ENCODE assay signal across 13 cellular contexts in genomic region chr9:71685988-71686387, GRCh38.
DNase-seq lines count a peak whose midpoint lies in the region; ATAC-seq and TF ChIP-seq lines count a peak whose summit lies in the region.
"Had no signal": no experiment of that assay in that cellular context is flagged by ENCODE, and none has a peak within 500 bp of the region (broad histone marks: within the 10 kb centered on the region; RNA-seq: fewer than 3 reads in every experiment).

No MANE protein-coding gene starts in this region.

- no peaks in the 10 kb centered on the region for H3K9me2 ChIP-seq in PC-3 (replicated peaks; ENCODE audit: low read length)

- DNase-seq in activated T-cell treated with anti-CD3 and anti-CD28 coated beads, Interleukin-2, amount 50 U/mL, for 72 hours: no peak
- no peak for DNase-seq in activated T-cell treated with anti-CD3 and anti-CD28 coated beads, Interleukin-2, amount 50 U/mL, for 48 hours
- DNase-seq in PC-3: no peak
- no peak for DNase-seq in central memory CD8-positive, alpha-beta T cell (ENCODE audit: low spot score in 2 of 2)
- no peak for DNase-seq in spleen
- DNase-seq in type B pancreatic cell (ENCODE audit: extremely low spot score, unreplicated experiment): no peak
- no peak for DNase-seq in hypothalamus (lab: John Stamatoyannopoulos, UW)
- DNase-seq: NCI-H187 treated with DMSO at 0.1 percent for 48 hours, NCI-H526, thyroid gland had no signal

- no peaks in the 10 kb centered on the region for H4K20me1 ChIP-seq in PC-3 (ENCODE audit: low read length)

- CTCF ChIA-PET in PC-3 (lab: Charles Lee): no interaction called here

- H3K9ac ChIP-seq in PC-3 (ENCODE audit: low read length): no peak overlapping the region

- TF ChIP-seq CTCF in PC-3 (conservative IDR thresholded peaks at IDR 0.05; ENCODE audit: low read depth, low read length) (no peak), spleen (IDR thresholded peaks at IDR 0.05 in 8 of 11, conservative IDR thresholded peaks at IDR 0.05 in 3 of 11) (no peak), type B pancreatic cell (conservative IDR thresholded peaks at IDR 0.05) (no peak)

- POLR2A ChIA-PET in PC-3 (lab: Charles Lee; ENCODE audit: unreplicated experiment): interaction anchor here (0.6 to 1.1 kb wide), 2 partner anchors 39 to 225 kb away, joined by 4 to 6 read pairs; partner anchors contain the start of genes ABHD17B and C9orf85

- H3K27ac Mint-ChIP-seq in activated T-cell treated with anti-CD3 and anti-CD28 coated beads, Interleukin-2, amount 50 U/mL, for 72 hours: peak overlapping the region; percentile 36
- H3K27ac Mint-ChIP-seq in central memory CD8-positive, alpha-beta T cell (ENCODE audit: low read depth): no peak overlapping the region
- no peak overlapping the region for H3K27ac Mint-ChIP-seq in type B pancreatic cell
- H3K27ac Mint-ChIP-seq: WTC11 had no signal

- H2AFZ ChIP-seq in PC-3 (ENCODE audit: low read length): no peak overlapping the region

- intact Hi-C loops in PC-3 (cut with micrococcal nuclease) (loop anchor here (1.0 to 2.0 kb wide), 2 partner anchors 60 to 83 kb away; partner anchors contain the start of gene CEMIP2), spleen (cut with DNase I; ENCODE audit: low total_unique reads) (no loop called here)

- no peak for TF ChIP-seq POLR2A in spleen (IDR thresholded peaks at IDR 0.05)

- H3K27me3 ChIP-seq in PC-3 (ENCODE audit: low read length): no peaks in the 10 kb centered on the region
- H3K27me3 ChIP-seq in spleen (replicated peaks in 1 of 7): no peaks in the 10 kb centered on the region
- H3K27me3 ChIP-seq: thyroid gland had no signal

- H3K79me2 ChIP-seq in PC-3 (ENCODE audit: low read length): no peaks in the 10 kb centered on the region

- peaks cover 6 to 37% of the 10 kb centered on the region in 2 donors for H3K36me3 Mint-ChIP-seq in activated T-cell treated with anti-CD3 and anti-CD28 coated beads, Interleukin-2, amount 50 U/mL, for 72 hours (ENCODE audit: insufficient read depth in 2 of 2)
- peaks cover 23% of the 10 kb centered on the region for H3K36me3 Mint-ChIP-seq in central memory CD8-positive, alpha-beta T cell (ENCODE audit: insufficient read depth)
- peaks cover 23% of the 10 kb centered on the region for H3K36me3 Mint-ChIP-seq in type B pancreatic cell

- no peak overlapping the region for H3K4me2 ChIP-seq in PC-3 (ENCODE audit: low read length)

- H3K27me3 Mint-ChIP-seq in activated T-cell treated with anti-CD3 and anti-CD28 coated beads, Interleukin-2, amount 50 U/mL, for 72 hours (ENCODE audit: low read depth): no peaks in the 10 kb centered on the region
- H3K27me3 Mint-ChIP-seq in central memory CD8-positive, alpha-beta T cell: no peaks in the 10 kb centered on the region
- no peaks in the 10 kb centered on the region for H3K27me3 Mint-ChIP-seq in type B pancreatic cell

- 88 to 92% (median 90%) methylated on average over 7 of the region's 7 CpGs for WGBS in spleen, 5 donors

- ATAC-seq in activated T-cell treated with anti-CD3 and anti-CD28 coated beads, Interleukin-2, amount 50 U/mL, for 72 hours (replicated peaks in 1 of 2): no peak
- ATAC-seq in PC-3 (no peak), GM21390 (IDR thresholded peaks at IDR 0.05; ENCODE audit: unreplicated experiment) (no peak)
- ATAC-seq in central memory CD8-positive, alpha-beta T cell (replicated peaks; ENCODE audit: extremely low read depth, poor library complexity, severe bottlenecking): no peak
- ATAC-seq: WTC11 had no signal

- peaks cover 52% of the 10 kb centered on the region for H3K4me1 Mint-ChIP-seq in activated T-cell treated with anti-CD3 and anti-CD28 coated beads, Interleukin-2, amount 50 U/mL, for 72 hours (ENCODE audit: low read depth)
- H3K4me1 Mint-ChIP-seq in central memory CD8-positive, alpha-beta T cell: peaks cover 30% of the 10 kb centered on the region
- peaks cover 25% of the 10 kb centered on the region for H3K4me1 Mint-ChIP-seq in type B pancreatic cell (ENCODE audit: unreplicated experiment)

- peak overlapping the region; percentile 4 to 76 for H3K4me3 Mint-ChIP-seq in activated T-cell treated with anti-CD3 and anti-CD28 coated beads, Interleukin-2, amount 50 U/mL, for 72 hours
- H3K4me3 Mint-ChIP-seq in central memory CD8-positive, alpha-beta T cell: peak overlapping the region; percentile 54
- no peak overlapping the region for H3K4me3 Mint-ChIP-seq in type B pancreatic cell
- H3K4me3 Mint-ChIP-seq: WTC11 had no signal

- H3K4me1 ChIP-seq in PC-3 (ENCODE audit: insufficient read depth, low read length): peaks cover 52% of the 10 kb centered on the region
- H3K4me1 ChIP-seq in spleen: peaks cover 12 to 60% (median 33%) of the 10 kb centered on the region in 6 donors

- no peaks in the 10 kb centered on the region for H3K9me3 ChIP-seq in PC-3 (ENCODE audit: low read length)
- no peaks in the 10 kb centered on the region for H3K9me3 ChIP-seq in spleen
- H3K9me3 ChIP-seq: mucosa of descending colon, thyroid gland had no signal

- H3K4me3 ChIP-seq in PC-3 (ENCODE audit: low read length) (no peak overlapping the region), spleen (no peak overlapping the region)
- H3K4me3 ChIP-seq: mucosa of descending colon, thyroid gland had no signal

- TSS peak; percentile 64 for BruUV-seq in PC-3 (replicated peaks; lab: Mats Ljungman, UMichigan)

- H3K9me3 Mint-ChIP-seq in activated T-cell treated with anti-CD3 and anti-CD28 coated beads, Interleukin-2, amount 50 U/mL, for 72 hours: no peaks in the 10 kb centered on the region
- H3K9me3 Mint-ChIP-seq in central memory CD8-positive, alpha-beta T cell: no peaks in the 10 kb centered on the region
- H3K9me3 Mint-ChIP-seq in type B pancreatic cell: no peaks in the 10 kb centered on the region
- H3K9me3 Mint-ChIP-seq: WTC11 had no signal

- H3F3A ChIP-seq in PC-3 (ENCODE audit: low read length, unreplicated experiment): peaks cover 7% of the 10 kb centered on the region

- H3K27ac ChIP-seq in PC-3 (ENCODE audit: low read length): peak overlapping the region; percentile 13; the same call in 1 of the 2 replicates
- H3K27ac ChIP-seq in spleen: peak overlapping the region in 5 of 8 donors; percentile 8 to 69 (median 29)

- peaks cover 4% of the 10 kb centered on the region; the same call in 1 of the 2 replicates for H3K36me3 ChIP-seq in PC-3 (ENCODE audit: low read depth, low read length)
- H3K36me3 ChIP-seq in spleen: peaks cover 0 to 90% (median 36%) of the 10 kb centered on the region in 6 donors
